9 cellular contexts compared by ENCODE assay signal in the genomic region with DNA sequence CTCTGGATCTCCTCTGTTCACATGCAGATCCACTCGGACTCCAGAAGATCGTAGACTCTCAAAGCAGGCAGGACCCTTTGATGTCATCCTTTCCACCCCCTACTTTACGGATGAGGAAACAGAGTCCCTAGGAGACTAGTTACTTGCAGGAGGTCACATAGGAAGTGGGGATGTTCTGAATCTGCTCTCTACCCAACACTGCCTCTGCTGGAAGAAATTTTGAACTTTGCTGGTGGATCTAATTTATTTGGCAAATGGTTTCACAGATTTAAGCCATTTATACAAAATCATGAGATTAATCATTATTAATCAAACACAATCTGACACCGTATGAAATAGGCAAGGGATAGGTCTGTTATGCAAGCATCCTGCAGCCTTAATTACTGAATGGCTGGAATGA. TPM values are rescaled to one million over a fixed set of nuclear protein-coding genes. Genes with fewer than 3 reads are reported as not detected.
A peak's percentile ranks its signal among the peaks of the same experiment; 100 is the strongest.
DNase-seq lines count a peak whose midpoint lies in the region; ATAC-seq and TF ChIP-seq lines count a peak whose summit lies in the region.
"Had no signal": no experiment of that assay in that cellular context is flagged by ENCODE, and none has a peak within 500 bp of the region (broad histone marks: within the 10 kb centered on the region; RNA-seq: fewer than 3 reads in every experiment).

No MANE protein-coding gene starts in this region.

- no TSS peak for BruUV-seq in Panc1 (replicated peaks; lab: Mats Ljungman, UMichigan)

- no peak overlapping the region for H3K4me3 ChIP-seq in Panc1 (ENCODE audit: low read depth in 2 of 2, low read length in 2 of 2)
- no peak overlapping the region for H3K4me3 ChIP-seq in stomach

- TF ChIP-seq EP300 in stomach (IDR thresholded peaks at IDR 0.05), result no peak

- no peak for TF ChIP-seq POLR2A in stomach (IDR thresholded peaks at IDR 0.05)

- H3K9me3 ChIP-seq in Panc1 (ENCODE audit: control insufficient read depth, insufficient read depth, low read depth, low read length) (no peaks in the 10 kb centered on the region), stomach (no peaks in the 10 kb centered on the region)

- POLR2A ChIA-PET in Panc1 (lab: Charles Lee), result no interaction called here

- CTCF ChIA-PET in Panc1 (lab: Charles Lee), result interaction anchor here (1.0 to 2.0 kb wide), 4 partner anchors 165 to 1016 kb away, joined by 4 to 13 read pairs (median 8); a partner anchor contains a TSS

- peak; percentile 6 for DNase-seq in NCI-H146 treated with DMSO at 0.1 percent for 48 hours (lab: John Stamatoyannopoulos, UW; ENCODE audit: unreplicated experiment)
- no peak for DNase-seq in NCI-H146 (lab: John Stamatoyannopoulos, UW)
- DNase-seq in Panc1 (ENCODE audit: low read depth, low spot score), result no peak
- DNase-seq in fibroblast of peridontal ligament (ENCODE audit: extremely low read depth), result peak; percentile 46
- no peak for DNase-seq in stomach
- no peak for DNase-seq in NCI-H187 (lab: John Stamatoyannopoulos, UW)
- DNase-seq: activated gamma-delta T cell had no signal

- H3K36me3 ChIP-seq in Panc1 (ENCODE audit: control insufficient read depth, insufficient read depth, low read length) (no peaks in the 10 kb centered on the region), stomach (no peaks in the 10 kb centered on the region)

- H3K4me1 ChIP-seq in Panc1 (ENCODE audit: control insufficient read depth, insufficient read depth, low read length) (no peaks in the 10 kb centered on the region; the same call in 1 of the 2 replicates), stomach (peaks cover 0 to 7% (median 0%) of the 10 kb centered on the region in 4 donors)

- intact Hi-C loops in Panc1 (cut with micrococcal nuclease; ENCODE audit: unreplicated experiment) (loop anchor here (1.0 to 10.0 kb wide), 6 partner anchors 164 to 1012 kb away; a partner anchor contains a TSS), stomach (cut with DNase I; ENCODE audit: low total_unique reads) (loop anchor here (5.0 to 10.0 kb wide), 2 partner anchors 759 to 992 kb away; no protein-coding TSS in a partner anchor)

- TF ChIP-seq CTCF in Panc1 (IDR thresholded peaks at IDR 0.05) (peak; percentile 70), stomach (IDR thresholded peaks at IDR 0.05) (peak in 4 of 7 experiments; percentile 5 to 31 (median 13))

- H3K27ac ChIP-seq in Panc1 (ENCODE audit: low read length) (no peak overlapping the region), stomach (no peak overlapping the region)

- ATAC-seq in Panc1 (no peak), HG03139 (IDR thresholded peaks at IDR 0.05; ENCODE audit: unreplicated experiment) (no peak), HG03378 (IDR thresholded peaks at IDR 0.05; ENCODE audit: unreplicated experiment) (no peak)

- WGBS in stomach, 5 donors, result 70 to 77% (median 74%) methylated on average over 4 of the region's 4 CpGs

- H3K27me3 ChIP-seq in Panc1 (ENCODE audit: control insufficient read depth, insufficient read depth, low read length) (peaks cover 3% of the 10 kb centered on the region), stomach (no peaks in the 10 kb centered on the region)

- in situ Hi-C loops in Panc1 (cut with HindIII; ENCODE audit: low pct_unique_long_range_greater_than_20kb, low sequenced_read_pairs), result no loop called here

RNA-seq across cellular contexts. Expression of a gene that starts 55.0 kb away (rescaled TPM):
- total RNA-seq in Panc1 (2021; ENCODE audit: unreplicated experiment) (39.2 TPM), stomach (100 to 1,000 TPM in 2 of 5 donors, 10 to 100 TPM in 3; 35.6 to 200 (median 93.3) TPM)
- polyA plus RNA-seq in Panc1 (2012; ENCODE audit: insufficient read length), result 20.3 TPM
- polyA plus RNA-seq in stomach, result 10 to 100 TPM; 14.6 to 22.6 (median 16.9) TPM

Comparison
In these comparisons a context has a peak if more than half of its experiments do, and no peak if none do; other contexts are left out.
1. DNase-seq: peak in NCI-H146 treated with DMSO at 0.1 percent for 48 hours (single experiment) and fibroblast of peridontal ligament (single experiment); none in NCI-H146 (single experiment), Panc1 (single experiment), stomach (single experiment) and NCI-H187 (0 of 2).